8 cellular contexts compared by ENCODE assay signal in genomic region chr4:46844325-46844917, GRCh38.
A peak's percentile ranks its signal among the peaks of the same experiment; 100 is the strongest.
DNase-seq lines count a peak whose midpoint lies in the region; ATAC-seq and TF ChIP-seq lines count a peak whose summit lies in the region.

No MANE protein-coding gene starts in this region.

- H3K4me1 Mint-ChIP-seq in naive B cell = no peaks in the 10 kb centered on the region

- H3K4me3 Mint-ChIP-seq in naive B cell = no peak overlapping the region

- ATAC-seq in GM21529 (IDR thresholded peaks at IDR 0.05; ENCODE audit: unreplicated experiment) = peak; percentile 79
- ATAC-seq in naive B cell (ENCODE audit: low read depth in 2 of 2) = no peak
- peak; percentile 52 for ATAC-seq in upper lobe of right lung

- H3K27ac ChIP-seq in dorsolateral prefrontal cortex (no peak overlapping the region), upper lobe of right lung (no peak overlapping the region)

- intact Hi-C loops in dorsolateral prefrontal cortex (cut with DNase I) (loop anchor here in 1 of 2 donors (10.0 kb wide), 1 partner anchor 540 kb away; no protein-coding TSS in a partner anchor), upper lobe of right lung (cut with DNase I) (no loop called here)

- peak; percentile 53 for TF ChIP-seq CTCF in NB4 (IDR thresholded peaks at IDR 0.05; ENCODE audit: low read depth, low read length)
- TF ChIP-seq CTCF in dorsolateral prefrontal cortex (IDR thresholded peaks at IDR 0.05 in 54 of 56, conservative IDR thresholded peaks at IDR 0.05 in 2 of 56; ENCODE audit: low read depth in 1 of 56, partially characterized antibody in 56 of 56) = peak; percentile 63 to 95 (median 77)
- peak; percentile 59 for TF ChIP-seq CTCF in upper lobe of right lung (IDR thresholded peaks at IDR 0.05)

- no peaks in the 10 kb centered on the region for H3K36me3 ChIP-seq in upper lobe of right lung

- no peaks in the 10 kb centered on the region for H3K4me1 ChIP-seq in upper lobe of right lung

- H3K36me3 Mint-ChIP-seq in naive B cell = no peaks in the 10 kb centered on the region

- DNase-seq in Daoy (ENCODE audit: low read depth) (peak; percentile 47), NB4 (ENCODE audit: low read depth) (peak; percentile 79), T1000 (lab: John Stamatoyannopoulos, UW) (peak; percentile 64), dorsolateral prefrontal cortex (peak in 4 of 10 donors; percentile 18 to 47 (median 31)), naive B cell (peak; percentile 5), upper lobe of right lung (no peak), NCI-H2227 (lab: John Stamatoyannopoulos, UW; ENCODE audit: unreplicated experiment) (no peak)

- H3K4me3 ChIP-seq in NB4 (ENCODE audit: low read depth, low read length) (no peak overlapping the region), dorsolateral prefrontal cortex (peak overlapping the region in 1 of 59 donors; percentile 6), upper lobe of right lung (no peak overlapping the region)

- TF ChIP-seq POLR2A in NB4 (IDR thresholded peaks at IDR 0.05; ENCODE audit: extremely low read depth, insufficient read length) = no peak

- no peaks in the 10 kb centered on the region for H3K27me3 Mint-ChIP-seq in naive B cell

- no peaks in the 10 kb centered on the region for H3K9me3 ChIP-seq in upper lobe of right lung

- H3K27ac Mint-ChIP-seq in naive B cell = no peak overlapping the region

- no peaks in the 10 kb centered on the region for H3K9me3 Mint-ChIP-seq in naive B cell

- no peaks in the 10 kb centered on the region for H3K27me3 ChIP-seq in dorsolateral prefrontal cortex
- no peaks in the 10 kb centered on the region for H3K27me3 ChIP-seq in upper lobe of right lung

Comparison
In these comparisons a context has a peak if more than half of its experiments do, and no peak if none do; other contexts are left out.
1. DNase-seq: peak in Daoy (single experiment), NB4 (single experiment), T1000 (single experiment) and naive B cell (single experiment); none in upper lobe of right lung (single experiment) and NCI-H2227 (single experiment).
2. ATAC-seq: peak in GM21529 (single experiment) and upper lobe of right lung (single experiment); none in naive B cell (0 of 2).
3. Peak in every context shown above with its lines, with median percentiles within 50 percentile points of each other: CTCF ChIP-seq.